Comparison of ENCODE assay signal across 10 cellular contexts in the genomic region with DNA sequence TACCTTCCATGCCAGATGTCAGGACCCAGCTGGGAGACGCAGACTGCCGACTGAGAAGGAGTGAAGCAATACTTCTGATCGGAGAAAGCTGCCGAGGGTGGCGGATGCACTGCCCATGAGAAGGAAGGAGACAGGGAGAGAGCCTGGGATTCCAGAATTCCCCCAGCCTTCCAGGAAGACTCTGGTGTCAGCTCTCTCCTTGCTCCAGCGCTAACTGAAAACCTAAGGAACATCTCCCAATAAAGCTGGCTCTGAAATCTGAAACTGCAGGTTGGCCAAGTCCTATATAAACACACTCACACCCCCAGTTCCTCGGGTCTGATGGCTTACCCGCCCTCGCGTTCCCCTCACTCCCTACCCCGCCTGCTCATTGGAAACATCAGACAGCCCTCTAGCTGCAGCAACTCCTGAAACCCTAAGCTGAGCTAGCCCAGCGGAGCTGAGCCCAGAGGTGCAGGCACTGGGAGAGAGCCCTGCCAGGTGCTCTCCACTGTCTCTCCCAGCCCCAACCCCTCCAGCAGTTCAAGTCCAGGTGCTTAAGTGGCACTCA. TPM values are rescaled to one million over a fixed set of nuclear protein-coding genes. Genes with fewer than 3 reads are reported as not detected.
DNase-seq lines count a peak whose midpoint lies in the region; ATAC-seq, FAIRE-seq and TF ChIP-seq lines count a peak whose summit lies in the region.
"Had no signal": no experiment of that assay in that cellular context is flagged by ENCODE, and none has a peak within 500 bp of the region (broad histone marks: within the 10 kb centered on the region; RNA-seq: fewer than 3 reads in every experiment).

No MANE protein-coding gene starts in this region.

- no peak overlapping the region for H3K27ac ChIP-seq in pancreas
- H3K27ac ChIP-seq in OCI-LY7 (ENCODE audit: low read depth, low read length, poor library complexity, severe bottlenecking): no peak overlapping the region
- H3K27ac ChIP-seq: HL-60 had no signal

- ATAC-seq in pancreas: peak; percentile 46 to 96 (median 81)

- CTCF ChIA-PET in OCI-LY7 (lab: Charles Lee; ENCODE audit: unreplicated experiment): no interaction called here

- no peak overlapping the region for H3K27ac Mint-ChIP-seq in glutamatergic neuron (ENCODE audit: unreplicated experiment)

- H3K9me3 ChIP-seq in pancreas (no peaks in the 10 kb centered on the region), OCI-LY7 (ENCODE audit: low read length) (no peaks in the 10 kb centered on the region)

- peaks cover 20% of the 10 kb centered on the region for H3K4me1 Mint-ChIP-seq in glutamatergic neuron (ENCODE audit: low read depth, unreplicated experiment)

- DNase-seq in EH (ENCODE audit: low read depth) (peak; percentile 65), NCI-H2196 treated with DMSO at 0.1 percent for 48 hours (lab: John Stamatoyannopoulos, UW; ENCODE audit: unreplicated experiment) (peak; percentile 23), fibroblast of the aortic adventitia (ENCODE audit: low read depth) (peak; percentile 48), pancreas (peak in 1 of 6 donors; percentile 30), NCI-H774 (lab: John Stamatoyannopoulos, UW) (no peak), COR-L47 (lab: John Stamatoyannopoulos, UW) (no peak), glutamatergic neuron (no peak), OCI-LY7 (ENCODE audit: low spot score) (no peak)
- DNase-seq: stimulated activated CD4-positive, alpha-beta T cell treated with anti-CD3 and anti-CD28 coated beads, Interleukin-2, amount 100 ng/mL, for 48 hours had no signal

- TF ChIP-seq CTCF in fibroblast of the aortic adventitia (IDR thresholded peaks at IDR 0.05; ENCODE audit: insufficient read depth, low read length) (peak; percentile 17), pancreas (IDR thresholded peaks at IDR 0.05) (no peak), glutamatergic neuron (IDR thresholded peaks at IDR 0.05; ENCODE audit: partially characterized antibody, unreplicated experiment) (no peak), OCI-LY7 (conservative IDR thresholded peaks at IDR 0.05; ENCODE audit: low read length) (no peak)

- intact Hi-C loops in pancreas (cut with DNase I) (no loop called here), OCI-LY7 (cut with micrococcal nuclease; ENCODE audit: unreplicated experiment) (no loop called here)

- no TSS peak for BruUV-seq in OCI-LY7 (replicated peaks; lab: Mats Ljungman, UMichigan)

- no peaks in the 10 kb centered on the region for H4K20me1 ChIP-seq in OCI-LY7 (ENCODE audit: insufficient read depth, low read length)

- H3K9me3 Mint-ChIP-seq in glutamatergic neuron (ENCODE audit: unreplicated experiment): peaks cover 8% of the 10 kb centered on the region

- peaks cover 6% of the 10 kb centered on the region for H3K27me3 Mint-ChIP-seq in glutamatergic neuron (ENCODE audit: unreplicated experiment)

- H2AFZ ChIP-seq in OCI-LY7 (ENCODE audit: low read length): no peak overlapping the region

- H3K4me3 ChIP-seq in fibroblast of the aortic adventitia (ENCODE audit: low read depth, low read length) (peak overlapping the region; percentile 34), pancreas (peak overlapping the region in 1 of 4 donors; percentile 18), OCI-LY7 (ENCODE audit: low read depth, low read length, poor library complexity, severe bottlenecking) (no peak overlapping the region)

- FAIRE-seq in pancreas (lab: Jason Lieb, UNC): no peak

- H3K4me2 ChIP-seq in OCI-LY7 (ENCODE audit: low read length): no peak overlapping the region

- H3K9me2 ChIP-seq in OCI-LY7 (ENCODE audit: insufficient read depth, low read length): no peaks in the 10 kb centered on the region

- WGBS in pancreas, 2 donors: 28 to 38% methylated on average over 12 of the region's 12 CpGs

- POLR2A ChIA-PET in OCI-LY7 (lab: Charles Lee): no interaction called here

- H3K36me3 ChIP-seq in pancreas (no peaks in the 10 kb centered on the region), OCI-LY7 (ENCODE audit: insufficient read depth, low read length) (no peaks in the 10 kb centered on the region)

- H3K27me3 ChIP-seq in pancreas: no peaks in the 10 kb centered on the region

- no peaks in the 10 kb centered on the region for H3K36me3 Mint-ChIP-seq in glutamatergic neuron (ENCODE audit: unreplicated experiment)

- H3K79me2 ChIP-seq in OCI-LY7 (ENCODE audit: insufficient read depth, low read depth, low read length): no peaks in the 10 kb centered on the region

- H3K4me3 Mint-ChIP-seq in glutamatergic neuron (ENCODE audit: unreplicated experiment): no peak overlapping the region

- peaks cover 0 to 8% (median 0%) of the 10 kb centered on the region in 3 donors for H3K4me1 ChIP-seq in pancreas
- no peaks in the 10 kb centered on the region for H3K4me1 ChIP-seq in OCI-LY7 (ENCODE audit: insufficient read depth, low read length, poor library complexity, severe bottlenecking)

RNA-seq across cellular contexts. Expression of gene PLEKHA6, which starts 52.3 kb away (rescaled TPM):
- 3.6 and 5.1 TPM in 2 replicates for total RNA-seq in fibroblast of the aortic adventitia (ENCODE audit: low replicate concordance)
- 10 to 100 TPM in 5 of 6 donors, 1 to 10 TPM in 1; 9.5 to 23.8 (median 15.0) TPM for total RNA-seq in pancreas
- 10 to 100 TPM; 13.2 to 18.5 TPM for polyA plus RNA-seq in pancreas
- 72.7 TPM for total RNA-seq in glutamatergic neuron (ENCODE audit: unreplicated experiment)
- not detected in 2 replicates for total RNA-seq in OCI-LY7 (2014; rRNA removed; shearing (Covaris generic))
- total RNA-seq in OCI-LY7 (2022): not detected in 2 replicates

Comparison
In these comparisons a context has a peak if more than half of its experiments do, and no peak if none do; other contexts are left out.
1. DNase-seq: peak in EH (single experiment), NCI-H2196 treated with DMSO at 0.1 percent for 48 hours (single experiment) and fibroblast of the aortic adventitia (single experiment); none in NCI-H774 (single experiment), COR-L47 (single experiment), glutamatergic neuron (single experiment) and OCI-LY7 (single experiment).